ENCODE assay signal across 25 cellular contexts in the genomic region with DNA sequence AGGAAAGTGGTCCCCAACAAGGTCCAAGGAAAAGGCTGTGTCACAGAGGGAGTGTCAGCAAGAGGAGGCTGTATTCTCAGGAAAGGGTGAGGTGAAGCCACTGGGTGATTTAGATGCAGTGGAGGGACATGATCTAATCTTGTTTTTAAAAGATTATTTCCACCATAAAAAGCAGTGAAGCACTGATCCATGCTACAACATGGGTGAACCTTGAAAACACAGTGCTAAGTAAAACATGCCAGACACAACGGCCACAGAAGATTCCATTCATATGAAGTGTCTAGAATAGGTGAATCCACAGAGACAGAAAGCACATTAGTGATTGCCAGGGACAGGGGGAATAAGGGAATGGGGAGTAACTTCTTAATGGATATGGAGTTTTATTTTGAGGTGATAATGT. TPM values are rescaled to one million over a fixed set of nuclear protein-coding genes. Genes with fewer than 3 reads are reported as not detected.
A peak's percentile ranks its signal among the peaks of the same experiment; 100 is the strongest.
DNase-seq lines count a peak whose midpoint lies in the region; ATAC-seq and TF ChIP-seq lines count a peak whose summit lies in the region.
"Had no signal": no experiment of that assay in that cellular context is flagged by ENCODE, and none has a peak within 500 bp of the region (broad histone marks: within the 10 kb centered on the region; RNA-seq: fewer than 3 reads in every experiment).

No MANE protein-coding gene starts in this region.

- H3K9me3 ChIP-seq in DOHH2 (ENCODE audit: control insufficient read depth, insufficient read depth, low read length) (no peaks in the 10 kb centered on the region), osteoblast (ENCODE audit: low read depth, low read length) (no peaks in the 10 kb centered on the region)
- H3K9me3 ChIP-seq: heart left ventricle, mucosa of descending colon, SK-N-SH, testis had no signal

- in situ Hi-C loops in astrocyte of the spinal cord (cut with HindIII; ENCODE audit: low sequenced_read_pairs), result no loop called here

- H3K79me2 ChIP-seq in DOHH2 (ENCODE audit: control insufficient read depth, low read length), result peaks cover 13% of the 10 kb centered on the region
- H3K79me2 ChIP-seq in osteoblast (ENCODE audit: insufficient read depth, low read length), result no peaks in the 10 kb centered on the region

- H3F3A ChIP-seq in DOHH2 (ENCODE audit: control insufficient read depth, insufficient read depth), result peaks cover 11% of the 10 kb centered on the region

- peak; percentile 64 for DNase-seq in M059J (ENCODE audit: low read depth)
- peak; percentile 23 for DNase-seq in astrocyte of the spinal cord (ENCODE audit: low read depth, low spot score)
- no peak for DNase-seq in osteoblast (ENCODE audit: insufficient read length, low spot score, missing footprints)
- no peak for DNase-seq in KG1 (lab: John Stamatoyannopoulos, UW)
- DNase-seq: activated CD8-positive, alpha-beta T cell treated with anti-CD3 and anti-CD28 coated beads, Interleukin-2, amount 10 ng/mL, durations not matched to agents 7 days and 5 days; CD8-positive, alpha-beta memory T cell; central memory CD4-positive, alpha-beta T cell; dorsolateral prefrontal cortex; heart left ventricle; left ventricle myocardium superior; mucosa of descending colon; NCI-H1105 treated with DMSO at 0.1 percent for 48 hours; NCI-H2107; NCI-H510A treated with DMSO at 0.1 percent for 48 hours; SK-N-SH; stimulated activated CD4-positive, alpha-beta T cell treated with anti-CD3 and anti-CD28 coated beads, Interleukin-2, amount 100 ng/mL, for 48 hours; stimulated activated naive CD4-positive, alpha-beta T cell; testis had no signal

- H4K20me1 ChIP-seq in DOHH2 (ENCODE audit: control insufficient read depth, insufficient read depth, low read depth, low read length) (no peaks in the 10 kb centered on the region), osteoblast (ENCODE audit: insufficient read depth, low read length) (no peaks in the 10 kb centered on the region)

- no peak for TF ChIP-seq CTCF in DOHH2 (IDR thresholded peaks at IDR 0.05; ENCODE audit: low read depth, low read length, poor library complexity, severe bottlenecking)
- no peak for TF ChIP-seq CTCF in astrocyte of the spinal cord (IDR thresholded peaks at IDR 0.05; ENCODE audit: low read depth, low read length)
- TF ChIP-seq CTCF in osteoblast (IDR thresholded peaks at IDR 0.05; ENCODE audit: extremely low read depth, low read depth, low read length), result no peak

- H2AFZ ChIP-seq in osteoblast (ENCODE audit: low read length), result peak overlapping the region; percentile 35

- ATAC-seq in SK-N-SH treated with all-trans-retinoic acid at 6 μM for 48 hours (no peak), HG02759 (IDR thresholded peaks at IDR 0.05; ENCODE audit: unreplicated experiment) (no peak)
- ATAC-seq: activated CD4-positive, CD25-positive, alpha-beta regulatory T cell treated with anti-CD3 and anti-CD28 coated beads, Interleukin-2, amount 50 U/mL, for 24 hours; activated CD8-positive, alpha-beta T cell treated with anti-CD3 and anti-CD28 coated beads, Interleukin-2, amount 10 ng/mL, durations not matched to agents 7 days and 5 days; heart left ventricle; left ventricle myocardium superior; mucosa of descending colon had no signal

- no peak overlapping the region for H3K4me2 ChIP-seq in DOHH2 (ENCODE audit: low read length)
- H3K4me2 ChIP-seq in osteoblast (ENCODE audit: insufficient read depth, low read length), result no peak overlapping the region
- H3K4me2 ChIP-seq: SK-N-SH had no signal

- peaks cover 41% of the 10 kb centered on the region for H3K36me3 ChIP-seq in DOHH2 (ENCODE audit: control insufficient read depth, low read length)
- no peaks in the 10 kb centered on the region for H3K36me3 ChIP-seq in osteoblast (ENCODE audit: insufficient read depth, low read length)
- H3K36me3 ChIP-seq: heart left ventricle had no signal

- H3K4me3 ChIP-seq in DOHH2 (ENCODE audit: low read length) (no peak overlapping the region), astrocyte of the spinal cord (ENCODE audit: low read depth, low read length) (no peak overlapping the region), osteoblast (ENCODE audit: insufficient read depth, low read length) (no peak overlapping the region)
- H3K4me3 ChIP-seq: dorsolateral prefrontal cortex, heart left ventricle, mucosa of descending colon, skin epidermis, testis had no signal

- H3K4me1 ChIP-seq in DOHH2 (ENCODE audit: control insufficient read depth, low read length), result peaks cover 46% of the 10 kb centered on the region
- H3K4me1 ChIP-seq in osteoblast (ENCODE audit: insufficient read depth, low read length), result peaks cover 25% of the 10 kb centered on the region

- H3K9me2 ChIP-seq in DOHH2 (replicated peaks; ENCODE audit: control insufficient read depth, low read length), result no peaks in the 10 kb centered on the region
- H3K9me2 ChIP-seq: SK-N-SH had no signal

- H3K27ac ChIP-seq in DOHH2 (ENCODE audit: low read depth, low read length) (peak overlapping the region; percentile 47), osteoblast (ENCODE audit: low read depth, low read length) (no peak overlapping the region)
- H3K27ac ChIP-seq: dorsolateral prefrontal cortex, heart left ventricle, RWPE1, skin epidermis, testis had no signal

- H3K27me3 ChIP-seq in DOHH2 (ENCODE audit: control insufficient read depth, low read length), result no peaks in the 10 kb centered on the region
- no peaks in the 10 kb centered on the region for H3K27me3 ChIP-seq in osteoblast (ENCODE audit: insufficient read depth, low read length)
- H3K27me3 ChIP-seq: dorsolateral prefrontal cortex, heart left ventricle, testis had no signal

TF ChIP-seq in SK-N-SH treated with all-trans-retinoic acid at 6 μM for 48 hours, 23 proteins besides CTCF, POLR2A, EP300 and RAD21:
- TF ChIP-seq PPARA (CRISPR knock-in tag; IDR thresholded peaks at IDR 0.05; ENCODE audit: borderline replicate concordance), result no peak
- no peak for TF ChIP-seq SNAI2 (CRISPR knock-in tag; IDR thresholded peaks at IDR 0.05)
- TF ChIP-seq GLIS3 (CRISPR knock-in tag; IDR thresholded peaks at IDR 0.05), result no peak
- no peak for TF ChIP-seq ISL1 (CRISPR knock-in tag; IDR thresholded peaks at IDR 0.05)
- no peak for TF ChIP-seq TCF4 (CRISPR knock-in tag; IDR thresholded peaks at IDR 0.05; ENCODE audit: borderline replicate concordance)

RNA-seq across cellular contexts. Expression of a gene that starts 12.8 kb away (rescaled TPM):
- 28.8 and 47.2 TPM in 2 replicates for total RNA-seq in M059J (2014; rRNA removed; shearing (Covaris generic))
- 20.0 and 22.4 TPM in 2 replicates for total RNA-seq in osteoblast

RNA-seq across cellular contexts. Expression of a gene that starts 13.0 kb away (rescaled TPM):
- total RNA-seq in M059J (2014; rRNA removed; shearing (Covaris generic)), result 21.3 and 43.1 TPM in 2 replicates
- 40.2 and 49.5 TPM in 2 replicates for total RNA-seq in osteoblast

RNA-seq across cellular contexts. Expression of a gene that starts 23.0 kb away (rescaled TPM):
- 7.7 and 13.5 TPM in 2 replicates for total RNA-seq in M059J (2014; rRNA removed; shearing (Covaris generic))
- total RNA-seq in osteoblast, result 25.7 and 28.9 TPM in 2 replicates

RNA-seq across cellular contexts. Expression of a gene that starts 48.8 kb away (rescaled TPM):
- total RNA-seq in M059J (2014; rRNA removed; shearing (Covaris generic)), result not detected in 2 replicates
- total RNA-seq in osteoblast, result not detected in 2 replicates
- total RNA-seq: heart left ventricle, left ventricle myocardium superior, pulmonary artery endothelial cell had no signal

Comparison
In these comparisons a context has a peak if more than half of its experiments do, and no peak if none do; other contexts are left out.
1. DNase-seq: peak in M059J (single experiment) and astrocyte of the spinal cord (single experiment); none in osteoblast (single experiment) and KG1 (single experiment).